In genomic region chr9:89304479-89305188, GRCh38 we compare ENCODE assay signal across 15 cellular contexts. TPM values are rescaled to one million over a fixed set of nuclear protein-coding genes. Genes with fewer than 3 reads are reported as not detected.
A peak's percentile ranks its signal among the peaks of the same experiment; 100 is the strongest.
DNase-seq lines count a peak whose midpoint lies in the region; ATAC-seq and TF ChIP-seq lines count a peak whose summit lies in the region.
"Had no signal": no experiment of that assay in that cellular context is flagged by ENCODE, and none has a peak within 500 bp of the region (broad histone marks: within the 10 kb centered on the region; RNA-seq: fewer than 3 reads in every experiment).

No MANE protein-coding gene starts in this region.

- H3K79me2 ChIP-seq in OCI-LY3 (ENCODE audit: low read length) = peaks cover 5% of the 10 kb centered on the region

- no peak for DNase-seq in lung (ENCODE audit: low spot score)
- DNase-seq in iPS-NIHi11 (ENCODE audit: low spot score) = no peak
- DNase-seq in amniotic stem cell (lab: John Stamatoyannopoulos, UW) = no peak
- DNase-seq: activated CD4-positive, alpha-beta T cell treated with anti-CD3 and anti-CD28 coated beads for 36 hours; activated naive CD8-positive, alpha-beta T cell treated with anti-CD3 and anti-CD28 coated beads, Interleukin-2, amount 50 U/mL, for 24 hours; activated T-cell treated with anti-CD3 and anti-CD28 coated beads for 4 hours; BE2C; DMS53; NCI-H146; NCI-H446 had no signal

- H4K20me1 ChIP-seq in OCI-LY3 (ENCODE audit: insufficient read depth, low read length) = no peaks in the 10 kb centered on the region

- no peak overlapping the region for H3K9ac ChIP-seq in OCI-LY3 (ENCODE audit: low read length)

- WGBS in lung, 2 donors = 40 to 58% methylated on average over 7 of the region's 7 CpGs

- no peak for TF ChIP-seq POLR2A in GM18505 (IDR thresholded peaks at IDR 0.05; ENCODE audit: borderline replicate concordance, extremely low read depth, insufficient read depth, insufficient read length)

- H3K27ac ChIP-seq in OCI-LY3 (ENCODE audit: low read length) (peak overlapping the region; percentile 32), lung (ENCODE audit: low read depth in 1 of 2, low read length in 1 of 2) (peak overlapping the region in 1 of 2 donors; percentile 47)

- H3K27me3 ChIP-seq in OCI-LY3 (ENCODE audit: low read depth, low read length) (no peaks in the 10 kb centered on the region), lung (ENCODE audit: control insufficient read depth, insufficient read depth) (no peaks in the 10 kb centered on the region)
- H3K27me3 ChIP-seq: BE2C had no signal

- H3K36me3 ChIP-seq in OCI-LY3 (replicated peaks; ENCODE audit: low read depth, low read length) = peaks cover 16% of the 10 kb centered on the region
- peaks cover 0 to 4% of the 10 kb centered on the region in 2 donors for H3K36me3 ChIP-seq in lung (ENCODE audit: control insufficient read depth in 2 of 2, insufficient read depth in 2 of 2, low read length in 2 of 2)
- H3K36me3 ChIP-seq: BE2C had no signal

- H3K4me2 ChIP-seq in OCI-LY3 (ENCODE audit: low read length) = no peak overlapping the region

- no peaks in the 10 kb centered on the region for H3K9me3 ChIP-seq in OCI-LY3 (ENCODE audit: insufficient read depth, low read length)
- H3K9me3 ChIP-seq in lung (ENCODE audit: control insufficient read depth in 2 of 2, insufficient read depth in 1 of 2, low read length in 1 of 2) = no peaks in the 10 kb centered on the region
- H3K9me3 ChIP-seq: BE2C had no signal

- no peak overlapping the region for H3K4me3 ChIP-seq in OCI-LY3 (ENCODE audit: low read length)
- H3K4me3 ChIP-seq in lung = no peak overlapping the region

- H3K4me1 ChIP-seq in OCI-LY3 (ENCODE audit: low read length) (peaks cover 14% of the 10 kb centered on the region), lung (ENCODE audit: control insufficient read depth in 2 of 2, insufficient read depth in 2 of 2, low read length in 2 of 2) (peaks cover 0 to 3% of the 10 kb centered on the region in 2 donors)
- H3K4me1 ChIP-seq: BE2C had no signal

- no peak for TF ChIP-seq CTCF in OCI-LY3 (IDR thresholded peaks at IDR 0.05; ENCODE audit: low read depth, low read length)
- TF ChIP-seq CTCF in lung (IDR thresholded peaks at IDR 0.05; ENCODE audit: control extremely low read depth, extremely low read depth) = no peak

- H2AFZ ChIP-seq in OCI-LY3 (ENCODE audit: low read depth, low read length) = no peak overlapping the region

- ATAC-seq in GM18511 (IDR thresholded peaks at IDR 0.05; ENCODE audit: unreplicated experiment) (peak; percentile 56), HG03025 (IDR thresholded peaks at IDR 0.05; ENCODE audit: low FRiP score, unreplicated experiment) (peak; percentile 83), lung (ENCODE audit: insufficient read depth, low FRiP score) (peak; percentile 63), GM21447 (IDR thresholded peaks at IDR 0.05; ENCODE audit: unreplicated experiment) (no peak), GM18505 (IDR thresholded peaks at IDR 0.05; ENCODE audit: unreplicated experiment) (no peak)
- ATAC-seq: activated CD4-positive, alpha-beta T cell treated with anti-CD3 and anti-CD28 coated beads for 36 hours; activated naive CD8-positive, alpha-beta T cell treated with anti-CD3 and anti-CD28 coated beads, Interleukin-2, amount 50 U/mL, for 24 hours had no signal

RNA-seq across cellular contexts. Expression of gene CKS2, which starts 6.4 kb away (rescaled TPM):
- 10 to 100 TPM; 17.4 to 35.4 TPM for total RNA-seq in lung
- 100 to 1,000 TPM in 1 of 2 donors, 10 to 100 TPM in 1; 40.4 to 113 TPM for polyA plus RNA-seq in lung

RNA-seq across cellular contexts. Expression of gene SECISBP2, which starts 13.7 kb away (rescaled TPM):
- total RNA-seq in lung = 100 to 1,000 TPM in 1 of 2 donors, 10 to 100 TPM in 1; 52.3 to 112 TPM
- 10 to 100 TPM; 26.6 to 33.7 TPM for polyA plus RNA-seq in lung

Comparison
In these comparisons a context has a peak if more than half of its experiments do, and no peak if none do; other contexts are left out.
1. ATAC-seq: peak in GM18511 (single experiment), HG03025 (single experiment) and lung (single experiment); none in GM21447 (single experiment) and GM18505 (single experiment).